Comparison of ENCODE assay signal across 21 cellular contexts in the genomic region with DNA sequence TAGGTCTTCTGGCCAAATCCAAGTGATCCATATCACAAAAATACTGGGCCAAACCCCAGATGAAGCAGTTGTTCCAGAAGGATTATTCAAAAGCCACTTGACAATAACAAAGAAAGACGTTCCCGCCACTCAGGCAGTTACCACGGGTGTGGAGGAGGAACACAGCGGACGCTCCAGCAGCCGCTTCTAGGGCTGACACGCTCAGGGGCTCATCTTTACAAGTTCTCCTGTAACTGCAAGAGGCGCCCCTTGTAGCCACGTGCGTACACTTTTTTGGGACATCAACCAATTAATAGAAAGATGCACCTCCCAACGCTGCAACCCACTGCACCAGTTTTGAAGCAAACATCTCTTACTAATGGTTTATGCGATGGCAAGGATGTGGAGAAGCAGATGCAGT.
"Had no signal": no experiment of that assay in that cellular context is flagged by ENCODE, and none has a peak within 500 bp of the region (broad histone marks: within the 10 kb centered on the region; RNA-seq: fewer than 3 reads in every experiment).

No MANE protein-coding gene starts in this region.

- H3K27ac Mint-ChIP-seq: mesothelial cell of epicardium; naive B cell; natural killer cell treated with Interleukin-12 subunit alpha and Interleukin-12 subunit beta and Interleukin-15 and Interleukin-18, amount 100 ng/mL, for 72 hours; stimulated activated naive B cell treated with anti-CD40 and anti-IgM and Interleukin-4, amounts not matched to agents 10 μg/mL and 1 μg/mL and 100 μg/mL, for 72 hours; stimulated activated naive CD8-positive, alpha-beta T cell treated with anti-CD3 and anti-CD28 coated beads, Interleukin-15, Interleukin-2, amounts not matched to agents 100 ng/mL and 50 ng/mL, for 24 hours had no signal

- H3K36me3 Mint-ChIP-seq: mesothelial cell of epicardium; naive B cell; natural killer cell treated with Interleukin-12 subunit alpha and Interleukin-12 subunit beta and Interleukin-15 and Interleukin-18, amount 100 ng/mL, for 72 hours; stimulated activated naive B cell treated with anti-CD40 and anti-IgM and Interleukin-4, amounts not matched to agents 10 μg/mL and 1 μg/mL and 100 μg/mL, for 72 hours had no signal

- ATAC-seq: gastrocnemius medialis; heart left ventricle; mucosa of descending colon; natural killer cell treated with Interleukin-12 subunit alpha and Interleukin-12 subunit beta and Interleukin-15 and Interleukin-18, amount 100 ng/mL, for 72 hours; psoas muscle; right cardiac atrium; stimulated activated naive B cell treated with anti-CD40 and anti-IgM and Interleukin-4, amounts not matched to agents 10 μg/mL and 1 μg/mL and 100 μg/mL, for 72 hours had no signal

- H3K4me3 Mint-ChIP-seq: mesothelial cell of epicardium; natural killer cell treated with Interleukin-12 subunit alpha and Interleukin-12 subunit beta and Interleukin-15 and Interleukin-18, amount 100 ng/mL, for 72 hours; neural crest cell; stimulated activated naive B cell treated with anti-CD40 and anti-IgM and Interleukin-4, amounts not matched to agents 10 μg/mL and 1 μg/mL and 100 μg/mL, for 72 hours; stimulated activated naive CD8-positive, alpha-beta T cell treated with anti-CD3 and anti-CD28 coated beads, Interleukin-15, Interleukin-2, amounts not matched to agents 100 ng/mL and 50 ng/mL, for 24 hours had no signal

- H3K27ac ChIP-seq: gastrocnemius medialis, heart left ventricle, hepatocyte, psoas muscle, skin epidermis, suprapubic skin, transverse colon had no signal

- H3K36me3 ChIP-seq: gastrocnemius medialis, heart left ventricle, suprapubic skin, transverse colon had no signal

- DNase-seq: effector CD4-positive, alpha-beta T cell; gastrocnemius medialis; kidney; mesenchymal stem cell; mucosa of descending colon; naive B cell; psoas muscle; right cardiac atrium; stimulated activated CD4-positive, alpha-beta T cell treated with anti-CD3 and anti-CD28 coated beads, Interleukin-15, amount 100 ng/mL, for 24 hours; stimulated activated CD4-positive, alpha-beta T cell treated with anti-CD3 and anti-CD28 coated beads, Interleukin-2, amount 100 ng/mL, for 48 hours; stimulated activated naive B cell treated with anti-CD40 and anti-IgM and Interleukin-4, amounts not matched to agents 10 μg/mL and 1 μg/mL and 100 μg/mL, for 72 hours; transverse colon had no signal

- H3K27me3 Mint-ChIP-seq: stimulated activated naive CD8-positive, alpha-beta T cell treated with anti-CD3 and anti-CD28 coated beads, Interleukin-15, Interleukin-2, amounts not matched to agents 100 ng/mL and 50 ng/mL, for 24 hours had no signal

- H2AFZ ChIP-seq: hepatocyte had no signal

- H3K27me3 ChIP-seq: dorsolateral prefrontal cortex, gastrocnemius medialis, heart left ventricle, hepatocyte, suprapubic skin, transverse colon had no signal

- H3K4me2 ChIP-seq: hepatocyte had no signal

- H3K4me1 ChIP-seq: gastrocnemius medialis, heart left ventricle, psoas muscle, suprapubic skin, transverse colon had no signal

- H3K4me1 Mint-ChIP-seq: mesothelial cell of epicardium; naive B cell; neural crest cell; stimulated activated naive B cell treated with anti-CD40 and anti-IgM and Interleukin-4, amounts not matched to agents 10 μg/mL and 1 μg/mL and 100 μg/mL, for 72 hours had no signal

- H3K79me2 ChIP-seq: hepatocyte had no signal

- H3K4me3 ChIP-seq: dorsolateral prefrontal cortex, gastrocnemius medialis, heart left ventricle, hepatocyte, mucosa of descending colon, psoas muscle, skin epidermis, suprapubic skin, transverse colon had no signal

- H3K9me3 ChIP-seq: gastrocnemius medialis, heart left ventricle, mucosa of descending colon, psoas muscle, suprapubic skin, transverse colon had no signal

- H3K9me3 Mint-ChIP-seq: mesothelial cell of epicardium; natural killer cell treated with Interleukin-12 subunit alpha and Interleukin-12 subunit beta and Interleukin-15 and Interleukin-18, amount 100 ng/mL, for 72 hours; neural crest cell; stimulated activated naive B cell treated with anti-CD40 and anti-IgM and Interleukin-4, amounts not matched to agents 10 μg/mL and 1 μg/mL and 100 μg/mL, for 72 hours; stimulated activated naive CD8-positive, alpha-beta T cell treated with anti-CD3 and anti-CD28 coated beads, Interleukin-15, Interleukin-2, amounts not matched to agents 100 ng/mL and 50 ng/mL, for 24 hours had no signal
